In the genomic region with DNA sequence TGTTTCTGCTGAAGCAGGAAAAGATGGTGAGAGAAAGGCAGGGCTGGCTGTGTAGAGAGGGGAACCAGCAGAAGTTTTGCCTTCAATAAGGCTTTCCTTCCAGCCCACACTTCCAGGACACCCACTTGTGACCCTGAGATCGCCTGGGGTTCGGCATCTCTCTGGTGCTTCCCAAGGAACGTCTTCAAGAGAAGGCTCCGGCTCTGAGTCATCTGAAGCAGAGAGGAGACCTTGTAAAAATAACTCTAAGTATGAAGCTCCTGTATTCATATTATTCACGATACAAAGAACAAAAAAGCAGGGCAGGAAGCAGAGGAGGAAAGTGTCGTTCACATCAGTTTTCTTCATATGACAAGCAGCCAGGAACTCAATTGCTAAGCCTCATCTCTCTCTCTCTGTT, we compare ENCODE assay signal across 9 cellular contexts.
A peak's percentile ranks its signal among the peaks of the same experiment; 100 is the strongest.
DNase-seq lines count a peak whose midpoint lies in the region; ATAC-seq and TF ChIP-seq lines count a peak whose summit lies in the region.
"Had no signal": no experiment of that assay in that cellular context is flagged by ENCODE, and none has a peak within 500 bp of the region (broad histone marks: within the 10 kb centered on the region; RNA-seq: fewer than 3 reads in every experiment).

No MANE protein-coding gene starts in this region.

- H3K9me3 Mint-ChIP-seq in activated CD8-positive, alpha-beta memory T cell treated with anti-CD3 and anti-CD28 coated beads, Interleukin-2, amount 10 ng/mL, durations not matched to agents 7 days and 5 days (ENCODE audit: low read depth) = no peaks in the 10 kb centered on the region
- H3K9me3 Mint-ChIP-seq in T-helper 1 cell treated with Interleukin-12 subunit alpha and Interleukin-12 subunit beta and Interleukin-4 antibody, amounts not matched to agents 30 μg/mL and 1 μg/mL, for 36 hours = no peaks in the 10 kb centered on the region
- no peaks in the 10 kb centered on the region for H3K9me3 Mint-ChIP-seq in stimulated activated memory B cell treated with anti-CD40 and anti-IgM and Interleukin-4, amounts not matched to agents 10 μg/mL and 1 μg/mL and 100 μg/mL, for 72 hours

- no peak for ATAC-seq in activated CD8-positive, alpha-beta memory T cell treated with anti-CD3 and anti-CD28 coated beads, Interleukin-2, amount 10 ng/mL, durations not matched to agents 7 days and 5 days
- ATAC-seq in stimulated activated memory B cell treated with anti-CD40 and anti-IgM and Interleukin-4, amounts not matched to agents 10 μg/mL and 1 μg/mL and 100 μg/mL, for 72 hours = no peak

- no peaks in the 10 kb centered on the region for H3K27me3 Mint-ChIP-seq in activated CD8-positive, alpha-beta memory T cell treated with anti-CD3 and anti-CD28 coated beads, Interleukin-2, amount 10 ng/mL, durations not matched to agents 7 days and 5 days
- H3K27me3 Mint-ChIP-seq in T-helper 1 cell treated with Interleukin-12 subunit alpha and Interleukin-12 subunit beta and Interleukin-4 antibody, amounts not matched to agents 30 μg/mL and 1 μg/mL, for 36 hours (ENCODE audit: low read depth) = no peaks in the 10 kb centered on the region
- H3K27me3 Mint-ChIP-seq in stimulated activated memory B cell treated with anti-CD40 and anti-IgM and Interleukin-4, amounts not matched to agents 10 μg/mL and 1 μg/mL and 100 μg/mL, for 72 hours = no peaks in the 10 kb centered on the region

- H3K27ac Mint-ChIP-seq in activated CD8-positive, alpha-beta memory T cell treated with anti-CD3 and anti-CD28 coated beads, Interleukin-2, amount 10 ng/mL, durations not matched to agents 7 days and 5 days = peak overlapping the region; percentile 61
- peak overlapping the region; percentile 50 for H3K27ac Mint-ChIP-seq in T-helper 1 cell treated with Interleukin-12 subunit alpha and Interleukin-12 subunit beta and Interleukin-4 antibody, amounts not matched to agents 30 μg/mL and 1 μg/mL, for 36 hours
- peak overlapping the region; percentile 36 for H3K27ac Mint-ChIP-seq in stimulated activated memory B cell treated with anti-CD40 and anti-IgM and Interleukin-4, amounts not matched to agents 10 μg/mL and 1 μg/mL and 100 μg/mL, for 72 hours

- peaks cover 32% of the 10 kb centered on the region for H3K36me3 Mint-ChIP-seq in activated CD8-positive, alpha-beta memory T cell treated with anti-CD3 and anti-CD28 coated beads, Interleukin-2, amount 10 ng/mL, durations not matched to agents 7 days and 5 days
- H3K36me3 Mint-ChIP-seq in T-helper 1 cell treated with Interleukin-12 subunit alpha and Interleukin-12 subunit beta and Interleukin-4 antibody, amounts not matched to agents 30 μg/mL and 1 μg/mL, for 36 hours (ENCODE audit: low read depth) = peaks cover 16% of the 10 kb centered on the region
- H3K36me3 Mint-ChIP-seq in stimulated activated memory B cell treated with anti-CD40 and anti-IgM and Interleukin-4, amounts not matched to agents 10 μg/mL and 1 μg/mL and 100 μg/mL, for 72 hours = peaks cover 6% of the 10 kb centered on the region

- CTCF ChIA-PET in activated CD8-positive, alpha-beta memory T cell treated with anti-CD3 and anti-CD28 coated beads, Interleukin-2, amount 10 ng/mL, durations not matched to agents 7 days and 5 days (lab: Charles Lee) = interaction anchor here (1.2 to 1.8 kb wide), 2 partner anchors 120 to 235 kb away, joined by 3 to 7 read pairs; no protein-coding TSS in a partner anchor

- no peak overlapping the region for H3K4me3 ChIP-seq in foreskin fibroblast (ENCODE audit: low read depth in 1 of 2, low read length in 2 of 2)

- peaks cover 54% of the 10 kb centered on the region for H3K4me1 Mint-ChIP-seq in activated CD8-positive, alpha-beta memory T cell treated with anti-CD3 and anti-CD28 coated beads, Interleukin-2, amount 10 ng/mL, durations not matched to agents 7 days and 5 days
- peaks cover 42% of the 10 kb centered on the region for H3K4me1 Mint-ChIP-seq in T-helper 1 cell treated with Interleukin-12 subunit alpha and Interleukin-12 subunit beta and Interleukin-4 antibody, amounts not matched to agents 30 μg/mL and 1 μg/mL, for 36 hours (ENCODE audit: low read depth)
- peaks cover 30% of the 10 kb centered on the region for H3K4me1 Mint-ChIP-seq in stimulated activated memory B cell treated with anti-CD40 and anti-IgM and Interleukin-4, amounts not matched to agents 10 μg/mL and 1 μg/mL and 100 μg/mL, for 72 hours

- TF ChIP-seq CTCF in foreskin fibroblast (IDR thresholded peaks at IDR 0.05; ENCODE audit: low read depth, low read length) = no peak

- H3K4me3 Mint-ChIP-seq in activated CD8-positive, alpha-beta memory T cell treated with anti-CD3 and anti-CD28 coated beads, Interleukin-2, amount 10 ng/mL, durations not matched to agents 7 days and 5 days = no peak overlapping the region
- no peak overlapping the region for H3K4me3 Mint-ChIP-seq in T-helper 1 cell treated with Interleukin-12 subunit alpha and Interleukin-12 subunit beta and Interleukin-4 antibody, amounts not matched to agents 30 μg/mL and 1 μg/mL, for 36 hours
- no peak overlapping the region for H3K4me3 Mint-ChIP-seq in stimulated activated memory B cell treated with anti-CD40 and anti-IgM and Interleukin-4, amounts not matched to agents 10 μg/mL and 1 μg/mL and 100 μg/mL, for 72 hours

- no peak for DNase-seq in activated CD8-positive, alpha-beta memory T cell treated with anti-CD3 and anti-CD28 coated beads, Interleukin-2, amount 10 ng/mL, durations not matched to agents 7 days and 5 days
- DNase-seq in activated CD8-positive, alpha-beta memory T cell treated with anti-CD3 and anti-CD28 coated beads for 24 hours = no peak
- peak; percentile 57 to 75 for DNase-seq in foreskin fibroblast
- DNase-seq in iPS-NIHi11 (ENCODE audit: low spot score) = no peak
- DNase-seq in islet precursor cell = no peak
- no peak for DNase-seq in retina
- DNase-seq: activated gamma-delta T cell treated with Interleukin-2 at 50 U/mL for 16 hours had no signal

Comparison
In these comparisons a context has a peak if more than half of its experiments do, and no peak if none do; other contexts are left out.
1. DNase-seq: peak in foreskin fibroblast (2 of 2); none in activated CD8-positive, alpha-beta memory T cell treated with anti-CD3 and anti-CD28 coated beads, Interleukin-2, amount 10 ng/mL, durations not matched to agents 7 days and 5 days (single experiment), activated CD8-positive, alpha-beta memory T cell treated with anti-CD3 and anti-CD28 coated beads for 24 hours (single experiment), iPS-NIHi11 (single experiment), islet precursor cell (single experiment) and retina (single experiment).
2. Peak in every context shown above with its lines, with median percentiles within 50 percentile points of each other: H3K27ac Mint-ChIP-seq.